Comparison of ENCODE assay signal across 17 cellular contexts in genomic region chr4:2848449-2848848, GRCh38. TPM values are rescaled to one million over a fixed set of nuclear protein-coding genes. Genes with fewer than 3 reads are reported as not detected.
DNase-seq lines count a peak whose midpoint lies in the region; ATAC-seq, FAIRE-seq and TF ChIP-seq lines count a peak whose summit lies in the region.
"Had no signal": no experiment of that assay in that cellular context is flagged by ENCODE, and none has a peak within 500 bp of the region (broad histone marks: within the 10 kb centered on the region; RNA-seq: fewer than 3 reads in every experiment).

No MANE protein-coding gene starts in this region.

- H3K36me3 ChIP-seq in pancreas (no peaks in the 10 kb centered on the region), neuronal stem cell (replicated peaks in 1 of 2; ENCODE audit: control insufficient read depth in 2 of 2, insufficient read depth in 2 of 2, low read length in 2 of 2) (peaks cover 0 to 6% of the 10 kb centered on the region in 2 donors)

- H3K4me3 ChIP-seq in fibroblast of the aortic adventitia (ENCODE audit: low read depth, low read length) (no peak overlapping the region), pancreas (no peak overlapping the region), neuronal stem cell (ENCODE audit: low read length in 2 of 2) (no peak overlapping the region)
- H3K4me3 ChIP-seq: esophagus squamous epithelium had no signal

- H4K8ac ChIP-seq in neuronal stem cell (ENCODE audit: low read depth, low read length): no peak overlapping the region

- H3K27ac Mint-ChIP-seq in activated T-helper 1 cell treated with anti-CD3 and anti-CD28 coated beads, Interleukin-12 subunit alpha, Interleukin-12 subunit beta, Interleukin-2, Interleukin-4 antibody, amounts not matched to agents 30 ng/mL and 10 ng/mL and 1 ng/mL, durations not matched to agents 14 hours and 24 hours and 36 hours: no peak overlapping the region
- H3K27ac Mint-ChIP-seq: HFFc6 had no signal

- H4K91ac ChIP-seq in neuronal stem cell (ENCODE audit: low read depth, low read length, poor library complexity): no peak overlapping the region

- H3K4me1 ChIP-seq in pancreas: peaks cover 41 to 64% (median 56%) of the 10 kb centered on the region in 3 donors
- H3K4me1 ChIP-seq in neuronal stem cell (ENCODE audit: control insufficient read depth in 2 of 2, insufficient read depth in 1 of 2, low read depth in 1 of 2, low read length in 2 of 2): no peaks in the 10 kb centered on the region

- no peak for FAIRE-seq in pancreas (lab: Jason Lieb, UNC)
- FAIRE-seq: urothelium cell line had no signal

- no peak overlapping the region for H3K4ac ChIP-seq in neuronal stem cell (ENCODE audit: low read length)

- ATAC-seq in pancreas: peak; percentile 45 to 48 (median 46)
- ATAC-seq: stimulated activated naive CD8-positive, alpha-beta T cell treated with anti-CD3 and anti-CD28 coated beads, Interleukin-15, Interleukin-2, amounts not matched to agents 100 U/mL and 50 U/mL, for 24 hours had no signal

- H2BK5ac ChIP-seq in neuronal stem cell (ENCODE audit: low read length): no peak overlapping the region

- H3K18ac ChIP-seq in neuronal stem cell (ENCODE audit: low read length): no peak overlapping the region

- H2AFZ ChIP-seq in neuronal stem cell (ENCODE audit: low read length): no peak overlapping the region

- H2BK12ac ChIP-seq in neuronal stem cell (ENCODE audit: low read length): no peak overlapping the region

- no peak overlapping the region for H3K23ac ChIP-seq in neuronal stem cell (ENCODE audit: low read depth, low read length, poor library complexity)

- no peak overlapping the region for H3K9ac ChIP-seq in neuronal stem cell (ENCODE audit: low read depth, low read length, poor library complexity)

- H3K27me3 ChIP-seq in pancreas (no peaks in the 10 kb centered on the region), neuronal stem cell (ENCODE audit: control insufficient read depth in 3 of 3, insufficient read depth in 3 of 3, low read depth in 1 of 3, low read length in 3 of 3) (no peaks in the 10 kb centered on the region)
- H3K27me3 ChIP-seq: esophagus squamous epithelium had no signal

- intact Hi-C loops in pancreas (cut with DNase I): no loop called here
- intact Hi-C loops in activated T-helper 1 cell treated with anti-CD3 and anti-CD28 coated beads, Interleukin-12 subunit alpha, Interleukin-12 subunit beta, Interleukin-2, Interleukin-4 antibody, amounts not matched to agents 30 ng/mL and 10 ng/mL and 1 ng/mL, durations not matched to agents 14 hours and 24 hours and 36 hours (cut with micrococcal nuclease): no loop called here

- no peaks in the 10 kb centered on the region for H3K9me3 Mint-ChIP-seq in activated T-helper 1 cell treated with anti-CD3 and anti-CD28 coated beads, Interleukin-12 subunit alpha, Interleukin-12 subunit beta, Interleukin-2, Interleukin-4 antibody, amounts not matched to agents 30 ng/mL and 10 ng/mL and 1 ng/mL, durations not matched to agents 14 hours and 24 hours and 36 hours
- H3K9me3 Mint-ChIP-seq: HFFc6 had no signal

- H3K27me3 Mint-ChIP-seq in activated T-helper 1 cell treated with anti-CD3 and anti-CD28 coated beads, Interleukin-12 subunit alpha, Interleukin-12 subunit beta, Interleukin-2, Interleukin-4 antibody, amounts not matched to agents 30 ng/mL and 10 ng/mL and 1 ng/mL, durations not matched to agents 14 hours and 24 hours and 36 hours (ENCODE audit: insufficient read depth): no peaks in the 10 kb centered on the region

- H2AK5ac ChIP-seq in neuronal stem cell (ENCODE audit: low read depth, low read length): no peak overlapping the region

- H2BK15ac ChIP-seq in neuronal stem cell (ENCODE audit: low read length): no peak overlapping the region

- no peak overlapping the region for H3K4me2 ChIP-seq in neuronal stem cell (ENCODE audit: insufficient read depth, low read length, poor library complexity, severe bottlenecking)

- H3K14ac ChIP-seq in neuronal stem cell (ENCODE audit: low read length): no peak overlapping the region

- H3K4me3 Mint-ChIP-seq in activated T-helper 1 cell treated with anti-CD3 and anti-CD28 coated beads, Interleukin-12 subunit alpha, Interleukin-12 subunit beta, Interleukin-2, Interleukin-4 antibody, amounts not matched to agents 30 ng/mL and 10 ng/mL and 1 ng/mL, durations not matched to agents 14 hours and 24 hours and 36 hours: no peak overlapping the region
- H3K4me3 Mint-ChIP-seq: HFFc6 had no signal

- TF ChIP-seq CTCF in fibroblast of the aortic adventitia (IDR thresholded peaks at IDR 0.05; ENCODE audit: insufficient read depth, low read length) (no peak), pancreas (IDR thresholded peaks at IDR 0.05) (no peak)

- H3K27ac ChIP-seq in pancreas (peak overlapping the region in 3 of 4 donors; percentile 44 to 70 (median 56)), neuronal stem cell (replicated peaks; ENCODE audit: low read length) (no peak overlapping the region)
- H3K27ac ChIP-seq: C4-2B had no signal

- H3K9me3 ChIP-seq in pancreas (no peaks in the 10 kb centered on the region), neuronal stem cell (replicated peaks in 1 of 2; ENCODE audit: control insufficient read depth in 2 of 2, insufficient read depth in 1 of 2, low read depth in 1 of 2, low read length in 2 of 2) (no peaks in the 10 kb centered on the region)
- H3K9me3 ChIP-seq: esophagus squamous epithelium had no signal

- peaks cover 6% of the 10 kb centered on the region for H3K36me3 Mint-ChIP-seq in activated T-helper 1 cell treated with anti-CD3 and anti-CD28 coated beads, Interleukin-12 subunit alpha, Interleukin-12 subunit beta, Interleukin-2, Interleukin-4 antibody, amounts not matched to agents 30 ng/mL and 10 ng/mL and 1 ng/mL, durations not matched to agents 14 hours and 24 hours and 36 hours (ENCODE audit: low read depth)

- H2BK120ac ChIP-seq in neuronal stem cell (ENCODE audit: low read depth, low read length): no peak overlapping the region

- H3K79me1 ChIP-seq in neuronal stem cell (ENCODE audit: low read depth, low read length): peaks cover 5% of the 10 kb centered on the region

- WGBS in pancreas, 2 donors: 19 to 23% methylated on average over 2 of the region's 2 CpGs
- WGBS in neuronal stem cell (ENCODE audit: extremely low coverage in 2 of 2, insufficient read length in 2 of 2, insufficient replicate concordance in 1 of 2), 2 donors: no CpG with 5 or more reads among the region's 2 CpGs

- peak; percentile 48 for DNase-seq in NCI-H2029 (lab: John Stamatoyannopoulos, UW)
- no peak for DNase-seq in NCI-H2029 treated with DMSO at 0.1 percent for 48 hours (lab: John Stamatoyannopoulos, UW)
- peak; percentile 81 for DNase-seq in NCI-H226
- peak; percentile 44 for DNase-seq in fibroblast of the aortic adventitia (ENCODE audit: low read depth)
- DNase-seq in pancreas: peak in 2 of 6 donors; percentile 53 to 54
- no peak for DNase-seq in activated T-helper 1 cell treated with anti-CD3 and anti-CD28 coated beads, Interleukin-12 subunit alpha, Interleukin-12 subunit beta, Interleukin-2, Interleukin-4 antibody, amounts not matched to agents 30 ng/mL and 10 ng/mL and 1 ng/mL, durations not matched to agents 14 hours and 24 hours and 36 hours (ENCODE audit: low spot score)
- DNase-seq in neuronal stem cell (ENCODE audit: low spot score): no peak
- no peak for DNase-seq in stimulated activated CD4-positive, alpha-beta T cell treated with anti-CD3 and anti-CD28 coated beads, Interleukin-1b, Interleukin-23, amount 100 ng/mL, for 48 hours
- DNase-seq: dermis blood vessel endothelial cell; EL; esophagus squamous epithelium; HFFc6; NCI-H187 treated with DMSO at 0.1 percent for 48 hours; stimulated activated CD4-positive, alpha-beta T cell treated with anti-CD3 and anti-CD28 coated beads, Interleukin-12 subunit alpha, Interleukin-12 subunit beta, amount 100 ng/mL, for 4 hours; stimulated activated naive CD8-positive, alpha-beta T cell treated with anti-CD3 and anti-CD28 coated beads, Interleukin-15, Interleukin-2, amounts not matched to agents 100 U/mL and 50 U/mL, for 24 hours had no signal

- H3K4me1 Mint-ChIP-seq in activated T-helper 1 cell treated with anti-CD3 and anti-CD28 coated beads, Interleukin-12 subunit alpha, Interleukin-12 subunit beta, Interleukin-2, Interleukin-4 antibody, amounts not matched to agents 30 ng/mL and 10 ng/mL and 1 ng/mL, durations not matched to agents 14 hours and 24 hours and 36 hours (ENCODE audit: low read depth): peaks cover 62% of the 10 kb centered on the region

RNA-seq across cellular contexts. Expression of gene ADD1, which starts 4.8 kb away (rescaled TPM):
- 168 and 591 TPM in 2 replicates for total RNA-seq in fibroblast of the aortic adventitia (ENCODE audit: low replicate concordance)
- 100 to 1,000 TPM in 1 of 6 donors, 10 to 100 TPM in 5; 70.9 to 160 (median 86.2) TPM for total RNA-seq in pancreas
- polyA plus RNA-seq in pancreas: 100 to 1,000 TPM; 158 to 160 TPM
- total RNA-seq in activated T-helper 1 cell treated with anti-CD3 and anti-CD28 coated beads, Interleukin-12 subunit alpha, Interleukin-12 subunit beta, Interleukin-2, Interleukin-4 antibody, amounts not matched to agents 30 ng/mL and 10 ng/mL and 1 ng/mL, durations not matched to agents 14 hours and 24 hours and 36 hours: 200 and 203 TPM in 2 replicates
- 169 TPM for polyA plus RNA-seq in neuronal stem cell (2013, experiment 1 of 2)
- 159 TPM for polyA plus RNA-seq in neuronal stem cell (2013, experiment 2 of 2)

RNA-seq across cellular contexts. Expression of gene SH3BP2, which starts 55.6 kb away (rescaled TPM):
- total RNA-seq in fibroblast of the aortic adventitia (ENCODE audit: low replicate concordance): 30.7 and 30.8 TPM in 2 replicates
- total RNA-seq in pancreas: 10 to 100 TPM; 12.3 to 54.6 (median 27.0) TPM
- 10 to 100 TPM; 16.2 to 56.5 TPM for polyA plus RNA-seq in pancreas
- 96.7 and 99.7 TPM in 2 replicates for total RNA-seq in activated T-helper 1 cell treated with anti-CD3 and anti-CD28 coated beads, Interleukin-12 subunit alpha, Interleukin-12 subunit beta, Interleukin-2, Interleukin-4 antibody, amounts not matched to agents 30 ng/mL and 10 ng/mL and 1 ng/mL, durations not matched to agents 14 hours and 24 hours and 36 hours
- 8.1 TPM for polyA plus RNA-seq in neuronal stem cell (2013, experiment 1 of 2)
- polyA plus RNA-seq in neuronal stem cell (2013, experiment 2 of 2): 8.7 TPM

Comparison
In these comparisons a context has a peak if more than half of its experiments do, and no peak if none do; other contexts are left out.
1. DNase-seq: peak in NCI-H2029 (single experiment), NCI-H226 (single experiment) and fibroblast of the aortic adventitia (single experiment); none in NCI-H2029 treated with DMSO at 0.1 percent for 48 hours (single experiment), activated T-helper 1 cell treated with anti-CD3 and anti-CD28 coated beads, Interleukin-12 subunit alpha, Interleukin-12 subunit beta, Interleukin-2, Interleukin-4 antibody, amounts not matched to agents 30 ng/mL and 10 ng/mL and 1 ng/mL, durations not matched to agents 14 hours and 24 hours and 36 hours (single experiment), neuronal stem cell (single experiment) and stimulated activated CD4-positive, alpha-beta T cell treated with anti-CD3 and anti-CD28 coated beads, Interleukin-1b, Interleukin-23, amount 100 ng/mL, for 48 hours (single experiment).